In genomic region chr7:107874097-107874496, GRCh38 we compare ENCODE assay signal across 23 cellular contexts.
"Had no signal": no experiment of that assay in that cellular context is flagged by ENCODE, and none has a peak within 500 bp of the region (broad histone marks: within the 10 kb centered on the region; RNA-seq: fewer than 3 reads in every experiment).

No MANE protein-coding gene starts in this region.

- H3K27ac Mint-ChIP-seq: activated CD4-positive, alpha-beta memory T cell treated with anti-CD3 and anti-CD28 coated beads for 36 hours; activated naive CD8-positive, alpha-beta T cell treated with anti-CD3 and anti-CD28 coated beads, Interleukin-2, amount 50 U/mL, for 24 hours; activated T-cell treated with anti-CD3 and anti-CD28 coated beads, Interleukin-2, amount 50 U/mL, for 72 hours; natural killer cell; stimulated activated naive B cell treated with anti-CD40 and anti-IgM and Interleukin-4, amounts not matched to agents 10 μg/mL and 1 μg/mL and 100 μg/mL, for 72 hours; T-helper 1 cell treated with Interleukin-12 subunit alpha and Interleukin-12 subunit beta and Interleukin-4 antibody, amounts not matched to agents 30 μg/mL and 1 μg/mL, for 36 hours; type B pancreatic cell had no signal

- H3K27me3 ChIP-seq: body of pancreas, cardiac muscle cell, heart right ventricle, ovary, right atrium auricular region, testis, vagina had no signal

- DNase-seq: activated CD4-positive, CD25-positive, alpha-beta regulatory T cell; activated effector memory CD4-positive, alpha-beta T cell treated with anti-CD3 and anti-CD28 coated beads, Interleukin-2, amount 50 U/mL, for 16 hours; activated naive CD4-positive, alpha-beta T cell treated with anti-CD3 and anti-CD28 coated beads, Interleukin-2, amount 50 U/mL, for 16 hours; kidney; lower lobe of right lung; natural killer cell; psoas muscle; stimulated activated CD4-positive, alpha-beta T cell treated with anti-CD3 and anti-CD28 coated beads, Interleukin-12 subunit alpha, Interleukin-12 subunit beta, amount 100 ng/mL, for 4 hours; stimulated activated naive B cell treated with anti-CD40 and anti-IgM and Interleukin-4, amounts not matched to agents 10 μg/mL and 1 μg/mL and 100 μg/mL, for 72 hours had no signal

- H3K27me3 Mint-ChIP-seq: activated CD4-positive, alpha-beta memory T cell treated with anti-CD3 and anti-CD28 coated beads for 36 hours; activated naive CD8-positive, alpha-beta T cell treated with anti-CD3 and anti-CD28 coated beads, Interleukin-2, amount 50 U/mL, for 24 hours had no signal

- H3K27ac ChIP-seq: body of pancreas, cardiac muscle cell, epithelial cell of prostate, heart right ventricle, lower lobe of right lung, ovary, psoas muscle, right atrium auricular region, testis, vagina had no signal

- H3K36me3 ChIP-seq: cardiac muscle cell, heart right ventricle, lower lobe of right lung, neutrophil, ovary, right atrium auricular region, vagina had no signal

- H3K4me1 ChIP-seq: psoas muscle, right atrium auricular region, testis, vagina had no signal

- H3K4me3 ChIP-seq: body of pancreas, cardiac muscle cell, heart right ventricle, lower lobe of right lung, ovary, psoas muscle, right atrium auricular region, testis, vagina had no signal

- H3K4me1 Mint-ChIP-seq: stimulated activated naive B cell treated with anti-CD40 and anti-IgM and Interleukin-4, amounts not matched to agents 10 μg/mL and 1 μg/mL and 100 μg/mL, for 72 hours had no signal

- H3K9me3 ChIP-seq: body of pancreas, heart right ventricle, lower lobe of right lung, neutrophil, ovary, psoas muscle, right atrium auricular region, testis, vagina had no signal

- H3K4me3 Mint-ChIP-seq: activated CD4-positive, alpha-beta memory T cell treated with anti-CD3 and anti-CD28 coated beads for 36 hours; activated naive CD8-positive, alpha-beta T cell treated with anti-CD3 and anti-CD28 coated beads, Interleukin-2, amount 50 U/mL, for 24 hours; activated T-cell treated with anti-CD3 and anti-CD28 coated beads, Interleukin-2, amount 50 U/mL, for 72 hours; natural killer cell; stimulated activated naive B cell treated with anti-CD40 and anti-IgM and Interleukin-4, amounts not matched to agents 10 μg/mL and 1 μg/mL and 100 μg/mL, for 72 hours; T-helper 1 cell treated with Interleukin-12 subunit alpha and Interleukin-12 subunit beta and Interleukin-4 antibody, amounts not matched to agents 30 μg/mL and 1 μg/mL, for 36 hours; type B pancreatic cell had no signal

- H3K36me3 Mint-ChIP-seq: activated CD4-positive, alpha-beta memory T cell treated with anti-CD3 and anti-CD28 coated beads for 36 hours; natural killer cell; stimulated activated naive B cell treated with anti-CD40 and anti-IgM and Interleukin-4, amounts not matched to agents 10 μg/mL and 1 μg/mL and 100 μg/mL, for 72 hours; type B pancreatic cell had no signal
